ENCODE assay signal across 9 cellular contexts in genomic region chr18:44325903-44326650, GRCh38.
DNase-seq lines count a peak whose midpoint lies in the region; ATAC-seq and TF ChIP-seq lines count a peak whose summit lies in the region.
"Had no signal": no experiment of that assay in that cellular context is flagged by ENCODE, and none has a peak within 500 bp of the region (broad histone marks: within the 10 kb centered on the region; RNA-seq: fewer than 3 reads in every experiment).

No MANE protein-coding gene starts in this region.

- H3K27me3 ChIP-seq in SJSA1 (replicated peaks) (no peaks in the 10 kb centered on the region), foreskin keratinocyte (no peaks in the 10 kb centered on the region)
- H3K27me3 ChIP-seq: BLaER1 had no signal

- H3K27ac ChIP-seq in SJSA1 (no peak overlapping the region), foreskin keratinocyte (no peak overlapping the region)
- H3K27ac ChIP-seq: BLaER1 had no signal

- no peak overlapping the region for H3K4me3 ChIP-seq in SJSA1
- H3K4me3 ChIP-seq: BLaER1 had no signal

- no peaks in the 10 kb centered on the region for H3K9me3 ChIP-seq in SJSA1 (replicated peaks)
- H3K9me3 ChIP-seq: BLaER1 had no signal

- DNase-seq in NCI-H2081 (lab: John Stamatoyannopoulos, UW): peak; percentile 62 to 63
- DNase-seq in NCI-H2081 treated with DMSO at 0.1 percent for 48 hours (lab: John Stamatoyannopoulos, UW): no peak
- peak; percentile 31 to 64 for DNase-seq in Kasumi-1 (lab: John Stamatoyannopoulos, UW)
- DNase-seq in SJSA1 (ENCODE audit: low read depth in 1 of 2, low spot score in 2 of 2): peak; percentile 26 to 72
- peak; percentile 12 to 39 for DNase-seq in foreskin keratinocyte
- DNase-seq in pons (ENCODE audit: low spot score): peak; percentile 62
- DNase-seq in MV-4-11 (lab: John Stamatoyannopoulos, UW): no peak
- no peak for DNase-seq in stimulated activated naive CD4-positive, alpha-beta T cell (lab: John Stamatoyannopoulos, UW)

- no peaks in the 10 kb centered on the region for H3K36me3 ChIP-seq in SJSA1
- H3K36me3 ChIP-seq: BLaER1 had no signal

- peak; percentile 35 for ATAC-seq in foreskin keratinocyte

- no peaks in the 10 kb centered on the region; the same call in 1 of the 2 replicates for H3K4me1 ChIP-seq in SJSA1 (replicated peaks)
- no peaks in the 10 kb centered on the region for H3K4me1 ChIP-seq in foreskin keratinocyte
- H3K4me1 ChIP-seq: BLaER1 had no signal

- peak; percentile 72 for TF ChIP-seq CTCF in foreskin keratinocyte (conservative IDR thresholded peaks at IDR 0.05)

Comparison
In these comparisons a context has a peak if more than half of its experiments do, and no peak if none do; other contexts are left out.
1. DNase-seq: peak in NCI-H2081 (2 of 2), Kasumi-1 (2 of 2), SJSA1 (2 of 2), foreskin keratinocyte (2 of 2) and pons (single experiment); none in NCI-H2081 treated with DMSO at 0.1 percent for 48 hours (single experiment), MV-4-11 (single experiment) and stimulated activated naive CD4-positive, alpha-beta T cell (0 of 6).